ENCODE assay signal across 19 cellular contexts in genomic region chr19:8206147-8207087, GRCh38. TPM values are rescaled to one million over a fixed set of nuclear protein-coding genes. Genes with fewer than 3 reads are reported as not detected.
A peak's percentile ranks its signal among the peaks of the same experiment; 100 is the strongest.
DNase-seq lines count a peak whose midpoint lies in the region; ATAC-seq and TF ChIP-seq lines count a peak whose summit lies in the region.
"Had no signal": no experiment of that assay in that cellular context is flagged by ENCODE, and none has a peak within 500 bp of the region (broad histone marks: within the 10 kb centered on the region; RNA-seq: fewer than 3 reads in every experiment).

No MANE protein-coding gene starts in this region.

- no peaks in the 10 kb centered on the region for H3K36me3 ChIP-seq in Caco-2 (ENCODE audit: control insufficient read depth, insufficient read depth, low read length)
- H3K36me3 ChIP-seq in smooth muscle cell (ENCODE audit: low read depth) = no peaks in the 10 kb centered on the region
- no peaks in the 10 kb centered on the region for H3K36me3 ChIP-seq in heart left ventricle

- H3K4me1 ChIP-seq in Caco-2 = peaks cover 45% of the 10 kb centered on the region
- H3K4me1 ChIP-seq in smooth muscle cell (ENCODE audit: low read depth) = peaks cover 11% of the 10 kb centered on the region
- H3K4me1 ChIP-seq in heart left ventricle = peaks cover 0 to 27% (median 9%) of the 10 kb centered on the region in 12 donors

- H3K27ac ChIP-seq in smooth muscle cell (ENCODE audit: low read depth) (no peak overlapping the region), heart left ventricle (no peak overlapping the region)
- H3K27ac ChIP-seq: KMS-11, RWPE1 had no signal

- H3K36me3 Mint-ChIP-seq in Caco-2 (ENCODE audit: insufficient read depth, unreplicated experiment) = peaks cover 9% of the 10 kb centered on the region
- no peaks in the 10 kb centered on the region for H3K36me3 Mint-ChIP-seq in natural killer cell treated with Interleukin-12 subunit alpha and Interleukin-12 subunit beta and Interleukin-15 and Interleukin-18, amount 100 ng/mL, for 72 hours
- H3K36me3 Mint-ChIP-seq: mesothelial cell of epicardium had no signal

- DNase-seq in Caco-2 (peak; percentile 30 to 52), NCI-H1417 (lab: John Stamatoyannopoulos, UW) (peak; percentile 70 to 98 (median 87)), NCI-H774 (lab: John Stamatoyannopoulos, UW) (peak; percentile 90), ecto neural progenitor cell (ENCODE audit: low spot score) (no peak), smooth muscle cell (lab: John Stamatoyannopoulos, UW; ENCODE audit: unreplicated experiment) (no peak), heart left ventricle (no peak)
- DNase-seq in natural killer cell treated with Interleukin-12 subunit alpha and Interleukin-12 subunit beta and Interleukin-15 and Interleukin-18, amount 100 ng/mL, for 72 hours (ENCODE audit: low spot score) = no peak
- DNase-seq: activated CD4-positive, alpha-beta memory T cell treated with anti-CD3 and anti-CD28 coated beads, Interleukin-2, amount 10 ng/mL, durations not matched to agents 7 days and 5 days; activated effector memory CD4-positive, alpha-beta T cell treated with Interleukin-2 at 50 U/mL for 16 hours; dorsolateral prefrontal cortex; NCI-H226; posterior cingulate gyrus; T-helper 9 cell had no signal

- CTCF ChIA-PET in Caco-2 (lab: Charles Lee) = interaction anchor here (0.6 to 0.7 kb wide), 2 partner anchors 204 to 233 kb away, joined by 3 to 6 read pairs; no protein-coding TSS in a partner anchor

- TF ChIP-seq CTCF in Caco-2 (IDR thresholded peaks at IDR 0.05; ENCODE audit: insufficient read depth in 1 of 2, low read depth in 1 of 2, low read length in 1 of 2, severe bottlenecking in 1 of 2, unreplicated experiment in 1 of 2) = no peak
- TF ChIP-seq CTCF in smooth muscle cell (IDR thresholded peaks at IDR 0.05; ENCODE audit: borderline replicate concordance, insufficient read depth, poor library complexity, severe bottlenecking) = no peak
- TF ChIP-seq CTCF in heart left ventricle (IDR thresholded peaks at IDR 0.05) = no peak

- POLR2A ChIA-PET in Caco-2 (lab: Charles Lee) = interaction anchor here (0.6 to 0.7 kb wide), 2 partner anchors 37 to 318 kb away, joined by 3 read pairs; no protein-coding TSS in a partner anchor

- H3K27me3 ChIP-seq in Caco-2 (replicated peaks; ENCODE audit: control insufficient read depth, insufficient read depth, low read length) (no peaks in the 10 kb centered on the region), smooth muscle cell (ENCODE audit: low read depth) (no peaks in the 10 kb centered on the region), heart left ventricle (peaks cover 0 to 8% (median 0%) of the 10 kb centered on the region in 9 donors)
- H3K27me3 ChIP-seq: dorsolateral prefrontal cortex had no signal

- ATAC-seq in natural killer cell treated with Interleukin-12 subunit alpha and Interleukin-12 subunit beta and Interleukin-15 and Interleukin-18, amount 100 ng/mL, for 72 hours = no peak
- no peak for ATAC-seq in HG03159 (IDR thresholded peaks at IDR 0.05; ENCODE audit: unreplicated experiment)
- ATAC-seq in heart left ventricle = no peak

- H3K4me3 ChIP-seq in Caco-2 (ENCODE audit: low read depth, low read length) = no peak overlapping the region
- H3K4me3 ChIP-seq in smooth muscle cell = no peak overlapping the region
- no peak overlapping the region for H3K4me3 ChIP-seq in heart left ventricle
- H3K4me3 ChIP-seq: dorsolateral prefrontal cortex had no signal

- no peak overlapping the region for H3K9ac ChIP-seq in smooth muscle cell (ENCODE audit: low read depth)
- H3K9ac ChIP-seq: KMS-11 had no signal

- no peak overlapping the region for H3K4me3 Mint-ChIP-seq in Caco-2 (ENCODE audit: unreplicated experiment)
- peak overlapping the region; percentile 25 for H3K4me3 Mint-ChIP-seq in natural killer cell treated with Interleukin-12 subunit alpha and Interleukin-12 subunit beta and Interleukin-15 and Interleukin-18, amount 100 ng/mL, for 72 hours
- H3K4me3 Mint-ChIP-seq: activated CD4-positive, alpha-beta memory T cell treated with anti-CD3 and anti-CD28 coated beads, Interleukin-2, amount 10 ng/mL, durations not matched to agents 7 days and 5 days; mesothelial cell of epicardium had no signal

- TF ChIP-seq POLR2A in heart left ventricle (IDR thresholded peaks at IDR 0.05) = no peak

- peak overlapping the region; percentile 63 for H3K27ac Mint-ChIP-seq in Caco-2 (ENCODE audit: unreplicated experiment)
- H3K27ac Mint-ChIP-seq in natural killer cell treated with Interleukin-12 subunit alpha and Interleukin-12 subunit beta and Interleukin-15 and Interleukin-18, amount 100 ng/mL, for 72 hours = peak overlapping the region in 1 of 2 donors; percentile 32
- H3K27ac Mint-ChIP-seq: activated CD4-positive, alpha-beta memory T cell treated with anti-CD3 and anti-CD28 coated beads, Interleukin-2, amount 10 ng/mL, durations not matched to agents 7 days and 5 days; mesothelial cell of epicardium had no signal

- no peaks in the 10 kb centered on the region for H3K9me3 Mint-ChIP-seq in Caco-2 (ENCODE audit: unreplicated experiment)
- H3K9me3 Mint-ChIP-seq in natural killer cell treated with Interleukin-12 subunit alpha and Interleukin-12 subunit beta and Interleukin-15 and Interleukin-18, amount 100 ng/mL, for 72 hours = no peaks in the 10 kb centered on the region
- H3K9me3 Mint-ChIP-seq: activated CD4-positive, alpha-beta memory T cell treated with anti-CD3 and anti-CD28 coated beads, Interleukin-2, amount 10 ng/mL, durations not matched to agents 7 days and 5 days; mesothelial cell of epicardium had no signal

- H3K9me3 ChIP-seq in Caco-2 (no peaks in the 10 kb centered on the region), smooth muscle cell (replicated peaks; ENCODE audit: low read depth) (no peaks in the 10 kb centered on the region), heart left ventricle (no peaks in the 10 kb centered on the region)

- peaks cover 14% of the 10 kb centered on the region for H4K20me1 ChIP-seq in smooth muscle cell (ENCODE audit: low read depth)

- no peaks in the 10 kb centered on the region for H3K27me3 Mint-ChIP-seq in Caco-2 (ENCODE audit: insufficient read depth, unreplicated experiment)
- H3K27me3 Mint-ChIP-seq in natural killer cell treated with Interleukin-12 subunit alpha and Interleukin-12 subunit beta and Interleukin-15 and Interleukin-18, amount 100 ng/mL, for 72 hours = no peaks in the 10 kb centered on the region

- peaks cover 14% of the 10 kb centered on the region for H3K79me2 ChIP-seq in smooth muscle cell (ENCODE audit: low read depth)

- H3F3A ChIP-seq in smooth muscle cell (ENCODE audit: low read depth) = no peaks in the 10 kb centered on the region

- H2AFZ ChIP-seq in smooth muscle cell (ENCODE audit: low read depth) = no peak overlapping the region

- no peak overlapping the region for H3K4me2 ChIP-seq in smooth muscle cell
- H3K4me2 ChIP-seq: KMS-11 had no signal

- BruUV-seq in Caco-2 (replicated peaks; lab: Mats Ljungman, UMichigan) = no TSS peak

- H3K4me1 Mint-ChIP-seq in Caco-2 (ENCODE audit: low read depth, unreplicated experiment) = peaks cover 35% of the 10 kb centered on the region
- peaks cover 14% of the 10 kb centered on the region in 2 donors for H3K4me1 Mint-ChIP-seq in natural killer cell treated with Interleukin-12 subunit alpha and Interleukin-12 subunit beta and Interleukin-15 and Interleukin-18, amount 100 ng/mL, for 72 hours (ENCODE audit: low read depth in 2 of 2)

- WGBS in smooth muscle cell (ENCODE audit: low lambda C conversion rate) = 93% methylated on average over 13 of the region's 13 CpGs
- 93 to 94% (median 93%) methylated on average over 13 of the region's 13 CpGs for WGBS in heart left ventricle, 4 donors

- intact Hi-C loops in Caco-2 (cut with micrococcal nuclease; ENCODE audit: unreplicated experiment) = loop anchor here (5.0 kb wide), 2 partner anchors 41 to 49 kb away; no protein-coding TSS in a partner anchor
- intact Hi-C loops in heart left ventricle (cut with DNase I) = loop anchor here in 1 of 10 donors (5.0 kb wide), 1 partner anchor 36 kb away; no protein-coding TSS in a partner anchor

RNA-seq across cellular contexts. Expression of gene CERS4, which starts 2.8 kb away (rescaled TPM):
- total RNA-seq in Caco-2 (2022) (56.8 and 66.9 TPM in 2 replicates), smooth muscle cell (14.7 and 19.9 TPM in 2 replicates), heart left ventricle (10 to 100 TPM; 13.6 to 25.6 (median 20.6) TPM)
- total RNA-seq in natural killer cell treated with Interleukin-12 subunit alpha and Interleukin-12 subunit beta and Interleukin-15 and Interleukin-18, amount 100 ng/mL, for 72 hours = 10 to 100 TPM; 36.8 to 55.8 TPM
- polyA plus RNA-seq in smooth muscle cell (20.9 and 27.0 TPM in 2 replicates), heart left ventricle (10 to 100 TPM; 11.1 to 37.7 TPM)

RNA-seq across cellular contexts. Expression of gene FBN3, which starts 57.0 kb away (rescaled TPM):
- total RNA-seq in Caco-2 (2022) (15.0 and 16.4 TPM in 2 replicates), smooth muscle cell (not detected in 2 replicates), heart left ventricle (under 1 TPM in 1 of 9 donors, not detected in 8; 0.32 TPM)
- not detected for total RNA-seq in natural killer cell treated with Interleukin-12 subunit alpha and Interleukin-12 subunit beta and Interleukin-15 and Interleukin-18, amount 100 ng/mL, for 72 hours
- polyA plus RNA-seq in smooth muscle cell (not detected in 2 replicates), heart left ventricle (not detected)
- total RNA-seq: activated CD4-positive, alpha-beta memory T cell treated with anti-CD3 and anti-CD28 coated beads, Interleukin-2, amount 10 ng/mL, durations not matched to agents 7 days and 5 days; Daoy; ureter had no signal

Comparison
In these comparisons a context has a peak if more than half of its experiments do, and no peak if none do; other contexts are left out.
1. DNase-seq: peak in Caco-2 (2 of 2), NCI-H1417 (3 of 3) and NCI-H774 (single experiment); none in natural killer cell treated with Interleukin-12 subunit alpha and Interleukin-12 subunit beta and Interleukin-15 and Interleukin-18, amount 100 ng/mL, for 72 hours (single experiment), ecto neural progenitor cell (single experiment), smooth muscle cell (single experiment) and heart left ventricle (0 of 5).
2. RNA of gene FBN3, which starts 57.0 kb away (total RNA-seq): 15.0 to 16.4 TPM in Caco-2; not detected in natural killer cell treated with Interleukin-12 subunit alpha and Interleukin-12 subunit beta and Interleukin-15 and Interleukin-18, amount 100 ng/mL, for 72 hours, not detected in smooth muscle cell and 0.32 TPM in heart left ventricle; every median in the first group is over 10 times any median in the second.